ENCODE assay signal across 1 cellular context in the genomic region with DNA sequence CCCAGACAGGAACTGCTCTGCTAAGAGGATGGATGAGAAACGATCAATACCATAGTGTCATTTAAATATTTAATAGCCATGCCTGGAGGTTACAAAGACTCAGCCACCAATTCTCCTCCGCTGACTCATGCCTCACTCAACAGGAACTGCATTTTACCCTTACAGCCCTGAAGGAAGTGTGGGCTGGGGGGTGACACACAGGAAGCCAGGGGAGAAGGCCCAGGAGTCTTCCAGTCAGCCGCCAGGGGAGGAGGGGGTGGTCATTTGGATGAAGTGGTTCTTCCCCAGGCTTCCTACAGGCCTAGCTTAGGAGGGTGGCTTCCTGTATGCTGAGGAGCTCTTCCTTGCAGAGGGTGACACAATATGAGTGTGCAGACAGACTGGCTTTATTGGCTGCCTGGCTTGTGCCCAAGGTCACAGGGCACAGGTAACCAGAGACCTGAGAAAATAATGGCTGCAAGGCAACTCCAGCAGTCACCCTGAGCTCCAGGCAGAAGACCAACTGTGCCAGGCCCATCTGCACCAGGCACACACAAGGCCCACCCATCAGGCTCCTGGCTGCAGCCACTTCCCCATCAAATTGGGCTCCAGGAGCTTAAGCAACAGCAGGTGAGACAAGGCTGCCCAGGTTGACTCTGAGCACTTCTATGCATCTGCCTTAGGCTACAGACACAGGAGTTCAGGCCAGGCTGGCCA.
TF ChIP-seq lines count a peak whose summit lies in the region.

No MANE protein-coding gene starts in this region.

TF ChIP-seq in Ishikawa, 13 proteins besides CTCF, POLR2A, EP300 and RAD21 (continued from another document):
- TF ChIP-seq, protein P1, sequence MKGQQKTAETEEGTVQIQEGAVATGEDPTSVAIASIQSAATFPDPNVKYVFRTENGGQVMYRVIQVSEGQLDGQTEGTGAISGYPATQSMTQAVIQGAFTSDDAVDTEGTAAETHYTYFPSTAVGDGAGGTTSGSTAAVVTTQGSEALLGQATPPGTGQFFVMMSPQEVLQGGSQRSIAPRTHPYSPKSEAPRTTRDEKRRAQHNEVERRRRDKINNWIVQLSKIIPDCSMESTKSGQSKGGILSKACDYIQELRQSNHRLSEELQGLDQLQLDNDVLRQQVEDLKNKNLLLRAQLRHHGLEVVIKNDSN (IDR thresholded peaks at IDR 0.05) = no peak
- peak; percentile 55; the same call in 1 of the 2 replicates for TF ChIP-seq FOXM1 (IDR thresholded peaks at IDR 0.05; ENCODE audit: borderline replicate concordance, low read depth)
